In the genomic region with DNA sequence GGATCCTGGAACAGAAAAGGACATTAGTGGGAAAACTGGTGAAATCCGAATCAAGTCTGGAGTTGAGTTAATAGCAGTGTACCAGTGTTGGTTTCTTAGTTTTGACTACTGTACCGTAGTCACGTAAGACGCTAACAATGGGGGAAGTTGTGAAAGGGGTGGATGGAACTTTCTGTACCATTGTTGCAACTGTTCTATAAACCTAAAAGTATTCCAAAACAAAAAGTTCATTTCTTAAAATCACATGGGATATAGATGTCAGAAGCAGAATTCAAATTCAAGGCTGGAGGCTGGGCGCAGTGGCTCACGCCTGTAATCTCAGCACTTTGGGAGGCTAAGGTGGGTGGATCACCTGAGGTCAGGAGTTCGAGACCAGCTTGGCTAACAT, we compare ENCODE assay signal across 29 cellular contexts. TPM values are rescaled to one million over a fixed set of nuclear protein-coding genes. Genes with fewer than 3 reads are reported as not detected.
"Had no signal": no experiment of that assay in that cellular context is flagged by ENCODE, and none has a peak within 500 bp of the region (broad histone marks: within the 10 kb centered on the region; RNA-seq: fewer than 3 reads in every experiment).

No MANE protein-coding gene starts in this region.

- H3K36me3 Mint-ChIP-seq: activated naive CD4-positive, alpha-beta T cell treated with anti-CD3 and anti-CD28 coated beads, Interleukin-2, amount 10 ng/mL, durations not matched to agents 7 days and 5 days had no signal

- H3K27me3 Mint-ChIP-seq: activated naive CD8-positive, alpha-beta T cell treated with anti-CD3 and anti-CD28 coated beads for 36 hours had no signal

- H3K4me3 ChIP-seq: ascending aorta, body of pancreas, SK-N-MC had no signal

- H3K4me1 ChIP-seq: body of pancreas had no signal

- DNase-seq: activated CD4-positive, alpha-beta memory T cell treated with anti-CD3 and anti-CD28 coated beads, Interleukin-2, amount 10 ng/mL, durations not matched to agents 7 days and 5 days; activated CD4-positive, alpha-beta T cell treated with anti-CD3 and anti-CD28 coated beads, Interleukin-2, amount 10 ng/mL, durations not matched to agents 7 days and 5 days; activated CD4-positive, CD25-positive, alpha-beta regulatory T cell; activated gamma-delta T cell treated with Interleukin-2 at 50 U/mL for 16 hours; activated naive CD4-positive, alpha-beta T cell treated with anti-CD3 and anti-CD28 coated beads, Interleukin-2, amount 10 ng/mL, durations not matched to agents 7 days and 5 days; activated naive CD8-positive, alpha-beta T cell treated with anti-CD3 and anti-CD28 coated beads for 36 hours; activated T-cell treated with anti-CD3 and anti-CD28 coated beads, Interleukin-2, amount 50 U/mL, for 72 hours; amniotic stem cell; NCI-H1092; NCI-H1417 treated with DMSO at 0.1 percent for 48 hours; NCI-H1694; NCI-H2029; NCI-H345; NCI-H510A; NCI-H526 treated with DMSO at 0.1 percent for 48 hours; NCI-H82; NK-92 treated with Interleukin-12 subunit alpha and Interleukin-12 subunit beta, amount 100 ng/mL, for 24 hours; RPMI8226; T-cell; T-helper 2 cell had no signal

- H3K9me3 ChIP-seq: ascending aorta, body of pancreas had no signal

- H3K27ac ChIP-seq: ascending aorta, body of pancreas, KMS-11, SK-N-MC, VCaP had no signal

- H3K27ac Mint-ChIP-seq: activated CD4-positive, alpha-beta memory T cell treated with anti-CD3 and anti-CD28 coated beads, Interleukin-2, amount 10 ng/mL, durations not matched to agents 7 days and 5 days; activated CD4-positive, alpha-beta T cell treated with anti-CD3 and anti-CD28 coated beads, Interleukin-2, amount 10 ng/mL, durations not matched to agents 7 days and 5 days; activated naive CD4-positive, alpha-beta T cell treated with anti-CD3 and anti-CD28 coated beads, Interleukin-2, amount 10 ng/mL, durations not matched to agents 7 days and 5 days; activated naive CD8-positive, alpha-beta T cell treated with anti-CD3 and anti-CD28 coated beads for 36 hours; activated T-cell treated with anti-CD3 and anti-CD28 coated beads, Interleukin-2, amount 50 U/mL, for 72 hours; activated T-helper 2 cell treated with anti-CD3 and anti-CD28 coated beads, Interferon-gamma antibody, Interleukin-2, Interleukin-4, amounts not matched to agents 10 μg/mL and 5 μg/mL and 100 μg/mL, durations not matched to agents 14 hours and 24 hours and 36 hours; IgD-negative memory B cell; T-cell had no signal

- H3K27me3 ChIP-seq: ascending aorta, body of pancreas had no signal

- H3K4me2 ChIP-seq: KMS-11 had no signal

- H3K4me3 Mint-ChIP-seq: activated CD4-positive, alpha-beta memory T cell treated with anti-CD3 and anti-CD28 coated beads, Interleukin-2, amount 10 ng/mL, durations not matched to agents 7 days and 5 days; activated CD4-positive, alpha-beta T cell treated with anti-CD3 and anti-CD28 coated beads, Interleukin-2, amount 10 ng/mL, durations not matched to agents 7 days and 5 days; activated naive CD4-positive, alpha-beta T cell treated with anti-CD3 and anti-CD28 coated beads, Interleukin-2, amount 10 ng/mL, durations not matched to agents 7 days and 5 days; activated naive CD8-positive, alpha-beta T cell treated with anti-CD3 and anti-CD28 coated beads for 36 hours; activated T-cell treated with anti-CD3 and anti-CD28 coated beads, Interleukin-2, amount 50 U/mL, for 72 hours; IgD-negative memory B cell; T-cell had no signal

- ATAC-seq: activated T-cell treated with anti-CD3 and anti-CD28 coated beads, Interleukin-2, amount 50 U/mL, for 72 hours; body of pancreas; Right ventricle myocardium inferior; T-cell had no signal

- H3K9me3 Mint-ChIP-seq: activated CD4-positive, alpha-beta memory T cell treated with anti-CD3 and anti-CD28 coated beads, Interleukin-2, amount 10 ng/mL, durations not matched to agents 7 days and 5 days; activated CD4-positive, alpha-beta T cell treated with anti-CD3 and anti-CD28 coated beads, Interleukin-2, amount 10 ng/mL, durations not matched to agents 7 days and 5 days; activated naive CD4-positive, alpha-beta T cell treated with anti-CD3 and anti-CD28 coated beads, Interleukin-2, amount 10 ng/mL, durations not matched to agents 7 days and 5 days; activated naive CD8-positive, alpha-beta T cell treated with anti-CD3 and anti-CD28 coated beads for 36 hours; activated T-cell treated with anti-CD3 and anti-CD28 coated beads, Interleukin-2, amount 50 U/mL, for 72 hours; activated T-helper 2 cell treated with anti-CD3 and anti-CD28 coated beads, Interferon-gamma antibody, Interleukin-2, Interleukin-4, amounts not matched to agents 10 μg/mL and 5 μg/mL and 100 μg/mL, durations not matched to agents 14 hours and 24 hours and 36 hours; IgD-negative memory B cell; T-cell had no signal

- H3K9ac ChIP-seq: KMS-11 had no signal

- H3K36me3 ChIP-seq: ascending aorta had no signal

RNA-seq across cellular contexts. Expression of gene EPHA2, which starts 39.6 kb away (rescaled TPM):
- total RNA-seq: activated CD4-positive, alpha-beta memory T cell treated with anti-CD3 and anti-CD28 coated beads, Interleukin-2, amount 10 ng/mL, durations not matched to agents 7 days and 5 days; activated CD4-positive, alpha-beta T cell treated with anti-CD3 and anti-CD28 coated beads, Interleukin-2, amount 10 ng/mL, durations not matched to agents 7 days and 5 days; activated CD8-positive, alpha-beta memory T cell treated with anti-CD3 and anti-CD28 coated beads for 36 hours; activated T-helper 2 cell treated with anti-CD3 and anti-CD28 coated beads, Interferon-gamma antibody, Interleukin-2, Interleukin-4, amounts not matched to agents 10 μg/mL and 5 μg/mL and 100 μg/mL, durations not matched to agents 14 hours and 24 hours and 36 hours had no signal
- polyA plus RNA-seq: IgD-negative memory B cell had no signal

RNA-seq across cellular contexts. Expression of gene CPLANE2, which starts 41.5 kb away (rescaled TPM):
- total RNA-seq: ascending aorta had no signal
